18 cellular contexts compared by ENCODE assay signal in the genomic region with DNA sequence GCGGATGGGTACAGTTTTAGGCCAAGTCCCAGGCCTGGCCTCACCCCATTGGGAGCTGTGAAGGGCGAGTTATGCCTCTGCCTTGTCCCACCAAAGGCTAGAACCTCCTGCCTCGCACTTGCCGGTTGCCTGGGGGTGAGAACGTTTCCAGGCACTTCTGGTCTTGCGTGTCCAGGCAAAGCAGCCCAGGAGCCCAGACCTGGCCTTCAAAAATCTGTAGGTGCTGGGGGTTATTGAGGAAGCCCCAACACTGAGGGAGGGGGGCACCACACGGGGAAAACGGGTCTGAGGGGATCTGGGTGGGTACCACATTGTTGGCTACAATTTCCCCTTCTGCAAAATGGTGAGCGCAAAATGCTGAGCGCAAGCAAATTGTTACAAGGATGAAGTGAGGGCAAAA. TPM values are rescaled to one million over a fixed set of nuclear protein-coding genes. Genes with fewer than 3 reads are reported as not detected.
A peak's percentile ranks its signal among the peaks of the same experiment; 100 is the strongest.
DNase-seq lines count a peak whose midpoint lies in the region; ATAC-seq and TF ChIP-seq lines count a peak whose summit lies in the region.
"Had no signal": no experiment of that assay in that cellular context is flagged by ENCODE, and none has a peak within 500 bp of the region (broad histone marks: within the 10 kb centered on the region; RNA-seq: fewer than 3 reads in every experiment).

No MANE protein-coding gene starts in this region.

- no peak for DNase-seq in Caco-2
- DNase-seq in epithelial cell of prostate (ENCODE audit: low read depth, low spot score) = no peak
- DNase-seq in prostate gland (ENCODE audit: low spot score) = no peak
- DNase-seq in GM13977 (ENCODE audit: low spot score) = no peak
- DNase-seq: ACHN; CD4-positive, CD25-positive, alpha-beta regulatory T cell; DMS53; KBM-7; NCI-H1436; NCI-H510A; NCI-H82 had no signal

- H3K36me3 ChIP-seq in Caco-2 (ENCODE audit: control insufficient read depth, insufficient read depth, low read length) (no peaks in the 10 kb centered on the region), prostate gland (no peaks in the 10 kb centered on the region)

- no peaks in the 10 kb centered on the region for H3K27me3 Mint-ChIP-seq in Caco-2 (ENCODE audit: insufficient read depth, unreplicated experiment)

- H3K4me1 ChIP-seq in Caco-2 (peaks cover 17% of the 10 kb centered on the region; the same call in 1 of the 2 replicates), prostate gland (replicated peaks) (no peaks in the 10 kb centered on the region)

- no peaks in the 10 kb centered on the region for H3K36me3 Mint-ChIP-seq in Caco-2 (ENCODE audit: insufficient read depth, unreplicated experiment)
- H3K36me3 Mint-ChIP-seq: CD4-positive, CD25-positive, alpha-beta regulatory T cell had no signal

- CTCF ChIA-PET in Caco-2 (lab: Charles Lee) = interaction anchor here (1.1 kb wide), 1 partner anchor 49 kb away, joined by 3 read pairs; no protein-coding TSS in a partner anchor

- peaks cover 17% of the 10 kb centered on the region for H3K4me1 Mint-ChIP-seq in Caco-2 (ENCODE audit: low read depth, unreplicated experiment)

- no peak overlapping the region for H3K4me3 Mint-ChIP-seq in Caco-2 (ENCODE audit: unreplicated experiment)
- H3K4me3 Mint-ChIP-seq: CD4-positive, CD25-positive, alpha-beta regulatory T cell had no signal

- no peaks in the 10 kb centered on the region for H3K27me3 ChIP-seq in Caco-2 (replicated peaks; ENCODE audit: control insufficient read depth, insufficient read depth, low read length)
- H3K27me3 ChIP-seq in prostate gland (replicated peaks; ENCODE audit: insufficient read depth) = no peaks in the 10 kb centered on the region

- intact Hi-C loops in Caco-2 (cut with micrococcal nuclease; ENCODE audit: unreplicated experiment) (no loop called here), prostate gland (cut with DNase I) (no loop called here)

- no TSS peak for BruUV-seq in Caco-2 (replicated peaks; lab: Mats Ljungman, UMichigan)

- ATAC-seq in GM19035 (IDR thresholded peaks at IDR 0.05; ENCODE audit: unreplicated experiment) (no peak), HG03097 (IDR thresholded peaks at IDR 0.05; ENCODE audit: low FRiP score, unreplicated experiment) (no peak), GM18907 (IDR thresholded peaks at IDR 0.05; ENCODE audit: unreplicated experiment) (no peak)
- ATAC-seq: Right ventricle myocardium inferior, SK-N-SH treated with all-trans-retinoic acid at 6 μM for 48 hours had no signal

- POLR2A ChIA-PET in Caco-2 (lab: Charles Lee) = interaction anchor here (1.2 kb wide), 1 partner anchor 12 kb away, joined by 5 read pairs; a partner anchor contains a TSS

- H3K9me3 ChIP-seq in Caco-2 (no peaks in the 10 kb centered on the region), prostate gland (no peaks in the 10 kb centered on the region)

- TF ChIP-seq CTCF in Caco-2 (IDR thresholded peaks at IDR 0.05; ENCODE audit: insufficient read depth in 1 of 2, low read depth in 1 of 2, low read length in 1 of 2, severe bottlenecking in 1 of 2, unreplicated experiment in 1 of 2) = no peak
- TF ChIP-seq CTCF in VCaP (conservative IDR thresholded peaks at IDR 0.05) = no peak
- no peak for TF ChIP-seq CTCF in prostate gland (IDR thresholded peaks at IDR 0.05)
- no peak for TF ChIP-seq CTCF in GM13977 (IDR thresholded peaks at IDR 0.05; ENCODE audit: extremely low read depth, insufficient read depth, missing control alignments)

- in situ Hi-C loops in GM13977 (cut with MboI; ENCODE audit: low pct_unique_long_range_greater_than_20kb, low sequenced_read_pairs, unreplicated experiment) = no loop called here

- WGBS in prostate gland = 56% methylated on average over 10 of the region's 10 CpGs

- H3K27ac ChIP-seq in VCaP (peak overlapping the region; percentile 71), epithelial cell of prostate (peak overlapping the region; percentile 77), prostate gland (peak overlapping the region; percentile 54 to 70)
- H3K27ac ChIP-seq: GM23248 had no signal

- H3K9me3 Mint-ChIP-seq in Caco-2 (ENCODE audit: unreplicated experiment) = no peaks in the 10 kb centered on the region

- no peak overlapping the region for H3K4me3 ChIP-seq in Caco-2 (ENCODE audit: low read depth, low read length)
- H3K4me3 ChIP-seq in prostate gland = no peak overlapping the region
- H3K4me3 ChIP-seq: GM23248 had no signal

- H3K27ac Mint-ChIP-seq in Caco-2 (ENCODE audit: unreplicated experiment) = peak overlapping the region; percentile 31

- no peak for TF ChIP-seq POLR2A in prostate gland (IDR thresholded peaks at IDR 0.05)

RNA-seq across cellular contexts. Expression of a gene that starts 12.2 kb away (rescaled TPM):
- total RNA-seq in Caco-2 (2022) (45.7 and 47.0 TPM in 2 replicates), prostate gland (10 to 100 TPM; 43.7 to 56.1 TPM)
- total RNA-seq: CD4-positive, CD25-positive, alpha-beta regulatory T cell; GM23248; Right ventricle myocardium inferior had no signal
